ENCODE assay signal across 8 cellular contexts in the genomic region with DNA sequence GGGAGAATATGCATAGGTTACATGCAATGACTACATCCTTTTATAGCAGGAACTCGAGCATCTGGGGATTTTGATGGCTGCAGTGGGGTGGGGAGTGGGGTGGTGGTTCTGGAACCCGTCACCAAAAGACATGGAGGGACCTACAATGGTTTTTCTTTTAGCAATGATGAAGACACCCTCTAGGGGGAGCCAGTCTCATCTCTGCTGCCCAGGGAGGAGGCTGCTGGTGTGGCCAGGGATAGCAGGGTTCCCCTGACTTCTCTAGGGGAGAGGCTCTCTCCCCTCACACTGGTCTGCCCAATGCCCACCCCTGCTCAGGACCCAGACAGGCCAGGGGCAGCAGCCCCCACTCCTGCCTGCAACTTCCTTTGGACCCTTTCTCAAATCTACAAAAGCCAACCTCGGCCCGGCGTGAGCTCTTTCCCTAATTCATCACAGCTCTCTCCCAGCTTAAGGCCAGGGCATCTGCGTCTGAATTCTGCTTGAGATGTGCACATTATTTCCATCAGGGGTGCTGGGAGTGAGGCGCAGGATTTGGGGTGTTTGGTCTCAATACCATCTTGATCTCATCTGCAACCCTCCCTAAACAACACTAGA.
DNase-seq lines count a peak whose midpoint lies in the region; ATAC-seq and TF ChIP-seq lines count a peak whose summit lies in the region.

No MANE protein-coding gene starts in this region.

- peak; percentile 86 for TF ChIP-seq CTCF in fibroblast of pulmonary artery (IDR thresholded peaks at IDR 0.05; ENCODE audit: low read length, missing control alignments)

- no peak overlapping the region for H3K4me3 ChIP-seq in Jurkat, Clone E6-1 (ENCODE audit: low read length)
- no peak overlapping the region for H3K4me3 ChIP-seq in fibroblast of pulmonary artery (replicated peaks; ENCODE audit: low read depth, low read length)

- ATAC-seq in GM21619 (IDR thresholded peaks at IDR 0.05; ENCODE audit: unreplicated experiment): peak; percentile 69

- DNase-seq in NCI-H2196 (lab: John Stamatoyannopoulos, UW; ENCODE audit: unreplicated experiment): peak; percentile 10
- no peak for DNase-seq in NCI-H2196 treated with DMSO at 0.1 percent for 48 hours (lab: John Stamatoyannopoulos, UW; ENCODE audit: unreplicated experiment)
- DNase-seq in Jurkat, Clone E6-1 (ENCODE audit: low read depth, low spot score): peak; percentile 51
- peak; percentile 44 for DNase-seq in SKM-1 (lab: John Stamatoyannopoulos, UW; ENCODE audit: unreplicated experiment)
- peak; percentile 63 for DNase-seq in fibroblast of pulmonary artery (ENCODE audit: low read depth)
- DNase-seq in renal cortical epithelial cell (ENCODE audit: low read depth): peak; percentile 31
- DNase-seq in NCI-H2107 (lab: John Stamatoyannopoulos, UW): no peak

Comparison
In these comparisons a context has a peak if more than half of its experiments do, and no peak if none do; other contexts are left out.
1. DNase-seq: peak in NCI-H2196 (single experiment), Jurkat, Clone E6-1 (single experiment), SKM-1 (single experiment), fibroblast of pulmonary artery (single experiment) and renal cortical epithelial cell (single experiment); none in NCI-H2196 treated with DMSO at 0.1 percent for 48 hours (single experiment) and NCI-H2107 (single experiment).